In genomic region chr1:35641233-35641866, GRCh38 we compare ENCODE assay signal across 8 cellular contexts. TPM values are rescaled to one million over a fixed set of nuclear protein-coding genes. Genes with fewer than 3 reads are reported as not detected.
DNase-seq lines count a peak whose midpoint lies in the region; ATAC-seq and TF ChIP-seq lines count a peak whose summit lies in the region.

TSS of gene PSMB2 (minus strand) at chr1:35641526. CDS start at chr1:35641432, 94 bp downstream.

- no peak for TF ChIP-seq CTCF in C4-2B (conservative IDR thresholded peaks at IDR 0.05)

- peak; percentile 82 for ATAC-seq in GM19395 (IDR thresholded peaks at IDR 0.05; ENCODE audit: unreplicated experiment)
- ATAC-seq in HG03571 (IDR thresholded peaks at IDR 0.05; ENCODE audit: unreplicated experiment): peak; percentile 76
- peak; percentile 90 for ATAC-seq in left lobe of liver

- H3K27ac ChIP-seq in C4-2B: peak within 1 kb of the TSS; percentile 85

- DNase-seq in NCI-H82 (lab: John Stamatoyannopoulos, UW): peak; percentile 98
- DNase-seq in activated CD4-positive, alpha-beta T cell treated with anti-CD3 and anti-CD28 coated beads, Interleukin-2, amount 50 U/mL, for 48 hours: peak; percentile 97 to 98
- DNase-seq in dermis blood vessel endothelial cell: peak; percentile 98
- peak; percentile 97 for DNase-seq in left lobe of liver (ENCODE audit: low spot score)
- DNase-seq in stimulated activated CD4-positive, alpha-beta T cell treated with anti-CD3 and anti-CD28 coated beads, Interleukin-2, amount 100 ng/mL, for 24 hours: peak; percentile 97 to 99

RNA-seq across cellular contexts. Expression of gene PSMB2, which starts in this region (rescaled TPM):
- total RNA-seq in dermis blood vessel endothelial cell (16.0 and 41.0 TPM in 2 replicates), left lobe of liver (39.3 TPM)

Comparison
In these comparisons a context has a peak if more than half of its experiments do, and no peak if none do; other contexts are left out.
1. Peak in every context shown above with its lines: DNase-seq, ATAC-seq and H3K27ac ChIP-seq.